ENCODE assay signal across 13 cellular contexts in genomic region chr4:63563288-63564014, GRCh38.
DNase-seq lines count a peak whose midpoint lies in the region; ATAC-seq and TF ChIP-seq lines count a peak whose summit lies in the region.
"Had no signal": no experiment of that assay in that cellular context is flagged by ENCODE, and none has a peak within 500 bp of the region (broad histone marks: within the 10 kb centered on the region; RNA-seq: fewer than 3 reads in every experiment).

No MANE protein-coding gene starts in this region.

- H3K27me3 ChIP-seq in neural progenitor cell = no peaks in the 10 kb centered on the region
- no peaks in the 10 kb centered on the region for H3K27me3 ChIP-seq in effector memory CD4-positive, alpha-beta T cell (replicated peaks; ENCODE audit: control insufficient read depth, insufficient read depth, low read length, poor library complexity, severe bottlenecking)

- H3K9ac ChIP-seq in neural progenitor cell = no peak overlapping the region

- no peak for ATAC-seq in activated CD4-positive, CD25-positive, alpha-beta regulatory T cell treated with anti-CD3 and anti-CD28 coated beads, Interleukin-2, amount 50 U/mL, for 24 hours
- no peak for ATAC-seq in HG03342 (IDR thresholded peaks at IDR 0.05; ENCODE audit: unreplicated experiment)
- ATAC-seq in GM21367 (IDR thresholded peaks at IDR 0.05; ENCODE audit: unreplicated experiment) = no peak

- no peaks in the 10 kb centered on the region for H4K20me1 ChIP-seq in neural progenitor cell (ENCODE audit: low read depth)

- in situ Hi-C loops in GM13977 (cut with MboI; ENCODE audit: low pct_unique_long_range_greater_than_20kb, low sequenced_read_pairs, unreplicated experiment) = no loop called here
- in situ Hi-C loops in SK-MEL-5 (cut with HindIII; ENCODE audit: low pct_unique_long_range_greater_than_20kb, low sequenced_read_pairs) = no loop called here

- peaks cover 2% of the 10 kb centered on the region for H3K9me3 Mint-ChIP-seq in neural progenitor cell

- H3K27ac Mint-ChIP-seq in neural progenitor cell = no peak overlapping the region
- H3K27ac Mint-ChIP-seq: activated CD4-positive, alpha-beta T cell treated with anti-CD3 and anti-CD28 coated beads, Interleukin-2, amount 10 ng/mL, durations not matched to agents 24 days and 14 days had no signal

- H3K36me3 Mint-ChIP-seq in neural progenitor cell = no peaks in the 10 kb centered on the region

- H3K9me3 ChIP-seq in neural progenitor cell (ENCODE audit: low read depth) = no peaks in the 10 kb centered on the region
- H3K9me3 ChIP-seq in effector memory CD4-positive, alpha-beta T cell (ENCODE audit: control insufficient read depth, low read length) = peaks cover 4% of the 10 kb centered on the region

- H2AFZ ChIP-seq in neural progenitor cell (replicated peaks) = peak overlapping the region; percentile 93

- peaks cover 8% of the 10 kb centered on the region for H3K4me1 ChIP-seq in neural progenitor cell
- no peaks in the 10 kb centered on the region for H3K4me1 ChIP-seq in effector memory CD4-positive, alpha-beta T cell (ENCODE audit: control insufficient read depth, insufficient read depth, low read length, poor library complexity, severe bottlenecking)

- no peaks in the 10 kb centered on the region for H3K79me2 ChIP-seq in neural progenitor cell (ENCODE audit: low read depth)

- H3K27ac ChIP-seq in neural progenitor cell = no peak overlapping the region
- no peak overlapping the region for H3K27ac ChIP-seq in effector memory CD4-positive, alpha-beta T cell (ENCODE audit: insufficient read depth, low read length, poor library complexity, severe bottlenecking)

- H3K4me3 Mint-ChIP-seq in neural progenitor cell = no peak overlapping the region
- H3K4me3 Mint-ChIP-seq: activated CD4-positive, alpha-beta T cell treated with anti-CD3 and anti-CD28 coated beads, Interleukin-2, amount 10 ng/mL, durations not matched to agents 24 days and 14 days had no signal

- TF ChIP-seq CTCF in GM13977 (IDR thresholded peaks at IDR 0.05; ENCODE audit: extremely low read depth, insufficient read depth, missing control alignments) (peak; percentile 49), LNCaP clone FGC (IDR thresholded peaks at IDR 0.05; ENCODE audit: control insufficient read depth, extremely low read depth, insufficient read depth) (peak; percentile 55), neural progenitor cell (IDR thresholded peaks at IDR 0.05) (peak; percentile 61)

- no peaks in the 10 kb centered on the region for H3F3A ChIP-seq in neural progenitor cell (ENCODE audit: low read depth)

- DNase-seq in GM13977 (ENCODE audit: low spot score) (no peak), LNCaP clone FGC (ENCODE audit: low read depth) (peak; percentile 7), SK-MEL-5 (ENCODE audit: low read depth, low spot score) (peak; percentile 50), neural progenitor cell (ENCODE audit: low spot score) (peak; percentile 71)
- no peak for DNase-seq in effector memory CD4-positive, alpha-beta T cell
- DNase-seq: activated CD4-positive, alpha-beta T cell treated with anti-CD3 and anti-CD28 coated beads, Interleukin-2, amount 10 ng/mL, durations not matched to agents 24 days and 14 days; activated gamma-delta T cell treated with Interleukin-2 at 50 U/mL for 16 hours; central memory CD4-positive, alpha-beta T cell; kidney; stimulated activated naive CD4-positive, alpha-beta T cell treated with Interleukin-2 at 50 U/mL for 16 hours had no signal

- H3K4me3 ChIP-seq in LNCaP clone FGC (ENCODE audit: low read depth, low read length) (no peak overlapping the region), neural progenitor cell (no peak overlapping the region)
- no peak overlapping the region for H3K4me3 ChIP-seq in effector memory CD4-positive, alpha-beta T cell (ENCODE audit: insufficient read depth, low read depth, low read length, poor library complexity, severe bottlenecking)

- H3K4me2 ChIP-seq in neural progenitor cell = no peak overlapping the region

- H3K4me1 Mint-ChIP-seq in neural progenitor cell = peaks cover 6% of the 10 kb centered on the region
- H3K4me1 Mint-ChIP-seq: activated CD4-positive, alpha-beta T cell treated with anti-CD3 and anti-CD28 coated beads, Interleukin-2, amount 10 ng/mL, durations not matched to agents 24 days and 14 days had no signal

- H3K36me3 ChIP-seq in neural progenitor cell = no peaks in the 10 kb centered on the region
- no peaks in the 10 kb centered on the region for H3K36me3 ChIP-seq in effector memory CD4-positive, alpha-beta T cell (ENCODE audit: control insufficient read depth, insufficient read depth, low read length)

- peaks cover 4% of the 10 kb centered on the region for H3K27me3 Mint-ChIP-seq in neural progenitor cell (ENCODE audit: insufficient read depth, low read depth)
- H3K27me3 Mint-ChIP-seq: activated CD4-positive, alpha-beta T cell treated with anti-CD3 and anti-CD28 coated beads, Interleukin-2, amount 10 ng/mL, durations not matched to agents 24 days and 14 days had no signal

Comparison
In these comparisons a context has a peak if more than half of its experiments do, and no peak if none do; other contexts are left out.
1. DNase-seq: peak in LNCaP clone FGC (single experiment), SK-MEL-5 (single experiment) and neural progenitor cell (single experiment); none in GM13977 (single experiment) and effector memory CD4-positive, alpha-beta T cell (0 of 3).
2. Peak in every context shown above with its lines, with median percentiles within 50 percentile points of each other: CTCF ChIP-seq.